In genomic region chr3:193928354-193929209, GRCh38 we compare ENCODE assay signal across 11 cellular contexts.
DNase-seq lines count a peak whose midpoint lies in the region; ATAC-seq and TF ChIP-seq lines count a peak whose summit lies in the region.
"Had no signal": no experiment of that assay in that cellular context is flagged by ENCODE, and none has a peak within 500 bp of the region (broad histone marks: within the 10 kb centered on the region; RNA-seq: fewer than 3 reads in every experiment).

No MANE protein-coding gene starts in this region.

- H3K27ac Mint-ChIP-seq in activated naive CD4-positive, alpha-beta T cell treated with anti-CD3 and anti-CD28 coated beads, Interleukin-2, amount 10 ng/mL, durations not matched to agents 7 days and 5 days: no peak overlapping the region
- H3K27ac Mint-ChIP-seq: CD4-positive, alpha-beta T cell had no signal

- TF ChIP-seq CTCF in fibroblast of pulmonary artery (IDR thresholded peaks at IDR 0.05; ENCODE audit: low read length, missing control alignments) (no peak), brain microvascular endothelial cell (IDR thresholded peaks at IDR 0.05; ENCODE audit: low read depth, low read length, missing control alignments) (no peak), coronary artery (IDR thresholded peaks at IDR 0.05) (no peak)

- CTCF ChIA-PET in activated naive CD4-positive, alpha-beta T cell treated with anti-CD3 and anti-CD28 coated beads, Interleukin-2, amount 10 ng/mL, durations not matched to agents 7 days and 5 days (lab: Charles Lee): interaction anchor here (0.7 kb wide), 1 partner anchor 56 kb away, joined by 3 read pairs; no protein-coding TSS in a partner anchor

- H3K27ac ChIP-seq in brain microvascular endothelial cell (no peak overlapping the region), coronary artery (no peak overlapping the region)

- no peaks in the 10 kb centered on the region for H3K4me1 Mint-ChIP-seq in activated naive CD4-positive, alpha-beta T cell treated with anti-CD3 and anti-CD28 coated beads, Interleukin-2, amount 10 ng/mL, durations not matched to agents 7 days and 5 days

- in situ Hi-C loops in brain microvascular endothelial cell (cut with HindIII; ENCODE audit: low pct_ligation_motif_present, low sequenced_read_pairs): no loop called here

- no peak overlapping the region for H3K4me3 Mint-ChIP-seq in activated naive CD4-positive, alpha-beta T cell treated with anti-CD3 and anti-CD28 coated beads, Interleukin-2, amount 10 ng/mL, durations not matched to agents 7 days and 5 days
- H3K4me3 Mint-ChIP-seq: CD4-positive, alpha-beta T cell had no signal

- peak; percentile 22 for ATAC-seq in sciatic nerve

- intact Hi-C loops in sciatic nerve (cut with DNase I): no loop called here

- no peaks in the 10 kb centered on the region for H3K36me3 Mint-ChIP-seq in activated naive CD4-positive, alpha-beta T cell treated with anti-CD3 and anti-CD28 coated beads, Interleukin-2, amount 10 ng/mL, durations not matched to agents 7 days and 5 days

- DNase-seq in Kasumi-1 (lab: John Stamatoyannopoulos, UW) (peak; percentile 34 to 47), SW480 (ENCODE audit: low spot score) (peak; percentile 72), fibroblast of pulmonary artery (ENCODE audit: low read depth) (peak; percentile 53), sciatic nerve (ENCODE audit: low spot score) (no peak), brain microvascular endothelial cell (no peak), coronary artery (ENCODE audit: low spot score) (no peak)
- DNase-seq in activated naive CD4-positive, alpha-beta T cell treated with anti-CD3 and anti-CD28 coated beads, Interleukin-2, amount 10 ng/mL, durations not matched to agents 7 days and 5 days: no peak
- DNase-seq: CD4-positive, alpha-beta T cell; GF-D8; mesenchymal stem cell; NCI-H1048 had no signal

- H3K27me3 Mint-ChIP-seq in activated naive CD4-positive, alpha-beta T cell treated with anti-CD3 and anti-CD28 coated beads, Interleukin-2, amount 10 ng/mL, durations not matched to agents 7 days and 5 days: peaks cover 15% of the 10 kb centered on the region
- H3K27me3 Mint-ChIP-seq: CD4-positive, alpha-beta T cell had no signal

- H3K9me3 Mint-ChIP-seq in activated naive CD4-positive, alpha-beta T cell treated with anti-CD3 and anti-CD28 coated beads, Interleukin-2, amount 10 ng/mL, durations not matched to agents 7 days and 5 days: peaks cover 11% of the 10 kb centered on the region

- H3K36me3 ChIP-seq in brain microvascular endothelial cell (replicated peaks): no peaks in the 10 kb centered on the region

- no peak overlapping the region for H3K4me3 ChIP-seq in fibroblast of pulmonary artery (replicated peaks; ENCODE audit: low read depth, low read length)
- H3K4me3 ChIP-seq in brain microvascular endothelial cell (ENCODE audit: low read depth, low read length): no peak overlapping the region
- H3K4me3 ChIP-seq in coronary artery: no peak overlapping the region

- H3K27me3 ChIP-seq in brain microvascular endothelial cell (replicated peaks): peaks cover 3% of the 10 kb centered on the region

Comparison
In these comparisons a context has a peak if more than half of its experiments do, and no peak if none do; other contexts are left out.
1. DNase-seq: peak in Kasumi-1 (2 of 2), SW480 (single experiment) and fibroblast of pulmonary artery (single experiment); none in sciatic nerve (single experiment), brain microvascular endothelial cell (single experiment), activated naive CD4-positive, alpha-beta T cell treated with anti-CD3 and anti-CD28 coated beads, Interleukin-2, amount 10 ng/mL, durations not matched to agents 7 days and 5 days (single experiment) and coronary artery (single experiment).